In genomic region chr1:42817976-42818375, GRCh38 we compare ENCODE assay signal across 1 cellular context.
TF ChIP-seq lines count a peak whose summit lies in the region.

No MANE protein-coding gene starts in this region.

TF ChIP-seq in GM12891, 5 proteins besides CTCF, POLR2A, EP300 and RAD21:
- no peak for TF ChIP-seq POLR2AphosphoS5 (IDR thresholded peaks at IDR 0.05; ENCODE audit: low read depth, low read length)
- no peak for TF ChIP-seq POU2F2 (IDR thresholded peaks at IDR 0.05; ENCODE audit: low read depth, low read length)
- no peak for TF ChIP-seq TAF1 (IDR thresholded peaks at IDR 0.05; ENCODE audit: low read depth, low read length)
- TF ChIP-seq SPI1 (IDR thresholded peaks at IDR 0.05; ENCODE audit: low read depth, low read length): no peak
- TF ChIP-seq PAX5 (IDR thresholded peaks at IDR 0.05; ENCODE audit: insufficient read depth, low read length, severe bottlenecking): no peak
